9 cellular contexts compared by ENCODE assay signal in the genomic region with DNA sequence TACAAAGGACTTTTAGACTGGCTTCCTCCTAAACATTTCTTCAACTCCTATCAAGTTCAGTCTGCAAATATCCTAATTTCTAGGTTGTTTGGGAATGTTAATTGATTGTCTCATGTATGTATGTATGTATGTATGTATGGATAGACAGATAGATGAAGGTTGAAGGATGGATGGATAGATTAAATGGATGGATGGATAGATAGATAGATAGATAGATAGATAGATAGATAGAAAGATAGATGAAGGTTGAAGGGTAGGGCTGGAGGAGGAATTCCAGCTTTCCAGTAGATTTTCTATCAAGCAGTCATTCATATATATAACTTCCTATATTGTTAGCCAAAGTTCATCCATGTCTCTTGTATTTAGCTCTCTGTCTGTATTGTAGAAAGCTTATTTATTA.
"Had no signal": no experiment of that assay in that cellular context is flagged by ENCODE, and none has a peak within 500 bp of the region (broad histone marks: within the 10 kb centered on the region; RNA-seq: fewer than 3 reads in every experiment).

No MANE protein-coding gene starts in this region.

- ATAC-seq: HCT116, HepG2 had no signal

- H3K4me1 ChIP-seq: HAP-1 had no signal

- H3K27ac ChIP-seq: GM23248, HL-60 had no signal

- H3K9me3 Mint-ChIP-seq: IgD-negative memory B cell had no signal

- H3K4me3 ChIP-seq: GM23248, HAP-1 had no signal

- H3K27ac Mint-ChIP-seq: IgD-negative memory B cell had no signal

- H3K36me3 ChIP-seq: HAP-1 had no signal

- DNase-seq: GM23248, GOT3, H7, KG1 had no signal

- H3K4me3 Mint-ChIP-seq: IgD-negative memory B cell had no signal

- H3K27me3 Mint-ChIP-seq: IgD-negative memory B cell had no signal

- H3K9me3 ChIP-seq: HAP-1 had no signal
